10 cellular contexts compared by ENCODE assay signal in the genomic region with DNA sequence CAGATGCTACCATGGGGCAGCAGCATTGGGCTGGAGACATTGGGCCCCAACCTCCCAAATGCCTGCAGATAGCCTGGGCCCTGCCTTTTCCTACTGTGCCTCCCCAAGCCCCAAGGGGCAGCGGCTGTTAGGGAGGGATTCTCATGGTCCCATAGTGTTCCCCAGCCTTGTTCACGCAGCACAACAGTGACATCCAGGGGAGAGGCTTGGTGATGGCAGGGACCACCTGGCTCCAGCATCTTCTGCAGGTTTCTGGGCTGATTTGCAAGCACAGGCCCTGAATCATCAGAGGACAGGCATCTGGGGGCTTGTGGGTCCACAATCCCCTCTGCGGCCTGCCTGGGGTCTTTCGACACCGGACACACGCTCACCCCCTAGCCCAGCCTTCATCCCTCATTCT.
DNase-seq lines count a peak whose midpoint lies in the region; ATAC-seq and TF ChIP-seq lines count a peak whose summit lies in the region.
"Had no signal": no experiment of that assay in that cellular context is flagged by ENCODE, and none has a peak within 500 bp of the region (broad histone marks: within the 10 kb centered on the region; RNA-seq: fewer than 3 reads in every experiment).

No MANE protein-coding gene starts in this region.

- H3K9me2 ChIP-seq in PC-3 (replicated peaks; ENCODE audit: low read length): no peaks in the 10 kb centered on the region

- no peaks in the 10 kb centered on the region for H3F3A ChIP-seq in PC-3 (ENCODE audit: low read length, unreplicated experiment)
- peaks cover 17% of the 10 kb centered on the region for H3F3A ChIP-seq in smooth muscle cell (ENCODE audit: low read depth)

- H3K27ac ChIP-seq in PC-3 (ENCODE audit: low read length): no peak overlapping the region
- H3K27ac ChIP-seq in smooth muscle cell (ENCODE audit: low read depth): no peak overlapping the region
- H3K27ac ChIP-seq: C4-2B had no signal

- H3K79me2 ChIP-seq in PC-3 (ENCODE audit: low read length): no peaks in the 10 kb centered on the region
- H3K79me2 ChIP-seq in smooth muscle cell (ENCODE audit: low read depth): no peaks in the 10 kb centered on the region

- H3K27me3 Mint-ChIP-seq in activated CD4-positive, alpha-beta memory T cell treated with anti-CD3 and anti-CD28 coated beads for 36 hours: no peaks in the 10 kb centered on the region
- no peaks in the 10 kb centered on the region for H3K27me3 Mint-ChIP-seq in activated CD4-positive, alpha-beta memory T cell treated with anti-CD3 and anti-CD28 coated beads, Interleukin-2, amount 10 ng/mL, durations not matched to agents 7 days and 5 days
- H3K27me3 Mint-ChIP-seq in CD14-positive monocyte (ENCODE audit: low read depth in 3 of 3): peaks cover 0 to 4% (median 3%) of the 10 kb centered on the region in 3 donors

- no peak overlapping the region for H3K4me2 ChIP-seq in PC-3 (ENCODE audit: low read length)
- no peak overlapping the region for H3K4me2 ChIP-seq in smooth muscle cell

- H3K4me3 Mint-ChIP-seq in activated CD4-positive, alpha-beta memory T cell treated with anti-CD3 and anti-CD28 coated beads for 36 hours: no peak overlapping the region
- no peak overlapping the region for H3K4me3 Mint-ChIP-seq in activated CD4-positive, alpha-beta memory T cell treated with anti-CD3 and anti-CD28 coated beads, Interleukin-2, amount 10 ng/mL, durations not matched to agents 7 days and 5 days
- H3K4me3 Mint-ChIP-seq in CD14-positive monocyte: no peak overlapping the region
- H3K4me3 Mint-ChIP-seq: effector memory CD8-positive, alpha-beta T cell had no signal

- no peaks in the 10 kb centered on the region for H3K4me1 ChIP-seq in PC-3 (ENCODE audit: insufficient read depth, low read length)
- peaks cover 7% of the 10 kb centered on the region for H3K4me1 ChIP-seq in smooth muscle cell (ENCODE audit: low read depth)

- peak; percentile 37; the same call in 1 of the 2 replicates for ATAC-seq in PC-3
- ATAC-seq: effector memory CD8-positive, alpha-beta T cell had no signal

- no peaks in the 10 kb centered on the region for H3K36me3 ChIP-seq in PC-3 (ENCODE audit: low read depth, low read length)
- H3K36me3 ChIP-seq in smooth muscle cell (ENCODE audit: low read depth): no peaks in the 10 kb centered on the region

- H3K9me3 ChIP-seq in PC-3 (ENCODE audit: low read length) (no peaks in the 10 kb centered on the region), smooth muscle cell (replicated peaks; ENCODE audit: low read depth) (no peaks in the 10 kb centered on the region)

- TF ChIP-seq CTCF in PC-3 (conservative IDR thresholded peaks at IDR 0.05; ENCODE audit: low read depth, low read length) (peak; percentile 45), smooth muscle cell (IDR thresholded peaks at IDR 0.05; ENCODE audit: borderline replicate concordance, insufficient read depth, poor library complexity, severe bottlenecking) (peak; percentile 46), CD14-positive monocyte (IDR thresholded peaks at IDR 0.05) (no peak)

- BruUV-seq in PC-3 (replicated peaks; lab: Mats Ljungman, UMichigan): no TSS peak

- CTCF ChIA-PET in activated CD4-positive, alpha-beta memory T cell treated with anti-CD3 and anti-CD28 coated beads for 36 hours (lab: Charles Lee): interaction anchor here (0.6 to 1.7 kb wide), 9 partner anchors 10 to 637 kb away, joined by 3 to 6 read pairs (median 4); a partner anchor contains a TSS
- CTCF ChIA-PET in activated CD4-positive, alpha-beta memory T cell treated with anti-CD3 and anti-CD28 coated beads, Interleukin-2, amount 10 ng/mL, durations not matched to agents 7 days and 5 days (lab: Charles Lee): interaction anchor here (1.2 kb wide), 1 partner anchor 14 kb away, joined by 3 read pairs; no protein-coding TSS in a partner anchor
- CTCF ChIA-PET in PC-3 (lab: Charles Lee): no interaction called here

- 88% methylated on average over 6 of the region's 6 CpGs for WGBS in smooth muscle cell (ENCODE audit: low lambda C conversion rate)

- H2AFZ ChIP-seq in PC-3 (ENCODE audit: low read length) (no peak overlapping the region), smooth muscle cell (ENCODE audit: low read depth) (no peak overlapping the region)

- H3K4me3 ChIP-seq in PC-3 (ENCODE audit: low read length) (no peak overlapping the region), smooth muscle cell (no peak overlapping the region)

- H3K27ac Mint-ChIP-seq in activated CD4-positive, alpha-beta memory T cell treated with anti-CD3 and anti-CD28 coated beads for 36 hours: no peak overlapping the region
- H3K27ac Mint-ChIP-seq in activated CD4-positive, alpha-beta memory T cell treated with anti-CD3 and anti-CD28 coated beads, Interleukin-2, amount 10 ng/mL, durations not matched to agents 7 days and 5 days: no peak overlapping the region
- H3K27ac Mint-ChIP-seq in CD14-positive monocyte: no peak overlapping the region
- H3K27ac Mint-ChIP-seq: effector memory CD8-positive, alpha-beta T cell had no signal

- peaks cover 13% of the 10 kb centered on the region for H3K4me1 Mint-ChIP-seq in activated CD4-positive, alpha-beta memory T cell treated with anti-CD3 and anti-CD28 coated beads for 36 hours (ENCODE audit: low read depth)
- peaks cover 3% of the 10 kb centered on the region for H3K4me1 Mint-ChIP-seq in activated CD4-positive, alpha-beta memory T cell treated with anti-CD3 and anti-CD28 coated beads, Interleukin-2, amount 10 ng/mL, durations not matched to agents 7 days and 5 days
- H3K4me1 Mint-ChIP-seq in CD14-positive monocyte: no peaks in the 10 kb centered on the region

- no peaks in the 10 kb centered on the region for H3K36me3 Mint-ChIP-seq in activated CD4-positive, alpha-beta memory T cell treated with anti-CD3 and anti-CD28 coated beads for 36 hours
- H3K36me3 Mint-ChIP-seq in activated CD4-positive, alpha-beta memory T cell treated with anti-CD3 and anti-CD28 coated beads, Interleukin-2, amount 10 ng/mL, durations not matched to agents 7 days and 5 days (ENCODE audit: low read depth): no peaks in the 10 kb centered on the region
- H3K36me3 Mint-ChIP-seq in CD14-positive monocyte: no peaks in the 10 kb centered on the region

- H3K9me3 Mint-ChIP-seq in activated CD4-positive, alpha-beta memory T cell treated with anti-CD3 and anti-CD28 coated beads for 36 hours: no peaks in the 10 kb centered on the region
- H3K9me3 Mint-ChIP-seq in activated CD4-positive, alpha-beta memory T cell treated with anti-CD3 and anti-CD28 coated beads, Interleukin-2, amount 10 ng/mL, durations not matched to agents 7 days and 5 days: no peaks in the 10 kb centered on the region
- no peaks in the 10 kb centered on the region for H3K9me3 Mint-ChIP-seq in CD14-positive monocyte
- H3K9me3 Mint-ChIP-seq: effector memory CD8-positive, alpha-beta T cell had no signal

- H4K20me1 ChIP-seq in PC-3 (ENCODE audit: low read length): no peaks in the 10 kb centered on the region
- no peaks in the 10 kb centered on the region for H4K20me1 ChIP-seq in smooth muscle cell (ENCODE audit: low read depth)

- peaks cover 8% of the 10 kb centered on the region for H3K27me3 ChIP-seq in PC-3 (ENCODE audit: low read length)
- H3K27me3 ChIP-seq in smooth muscle cell (ENCODE audit: low read depth): no peaks in the 10 kb centered on the region

- intact Hi-C loops in activated CD4-positive, alpha-beta memory T cell treated with anti-CD3 and anti-CD28 coated beads for 36 hours (cut with micrococcal nuclease): loop anchor here (2.0 to 10.0 kb wide), 3 partner anchors 242 to 634 kb away; no protein-coding TSS in a partner anchor
- intact Hi-C loops in PC-3 (cut with micrococcal nuclease) (loop anchor here (5.0 kb wide), 1 partner anchor 756 kb away; no protein-coding TSS in a partner anchor), CD14-positive monocyte (cut with micrococcal nuclease) (no loop called here)

- peak; percentile 15 for DNase-seq in activated CD4-positive, alpha-beta memory T cell treated with anti-CD3 and anti-CD28 coated beads for 36 hours
- DNase-seq in activated CD4-positive, alpha-beta memory T cell treated with anti-CD3 and anti-CD28 coated beads, Interleukin-2, amount 10 ng/mL, durations not matched to agents 7 days and 5 days: no peak
- DNase-seq in PC-3: peak; percentile 13
- DNase-seq in globus pallidus (ENCODE audit: low spot score): peak; percentile 21
- DNase-seq in smooth muscle cell (lab: John Stamatoyannopoulos, UW; ENCODE audit: unreplicated experiment): no peak
- no peak for DNase-seq in superior temporal gyrus (ENCODE audit: extremely low spot score)
- DNase-seq in epidermal melanocyte (ENCODE audit: insufficient read length, low spot score): no peak
- DNase-seq in CD14-positive monocyte (ENCODE audit: low spot score): no peak
- DNase-seq: effector memory CD8-positive, alpha-beta T cell had no signal

- POLR2A ChIA-PET in activated CD4-positive, alpha-beta memory T cell treated with anti-CD3 and anti-CD28 coated beads for 36 hours (lab: Charles Lee): no interaction called here
- POLR2A ChIA-PET in activated CD4-positive, alpha-beta memory T cell treated with anti-CD3 and anti-CD28 coated beads, Interleukin-2, amount 10 ng/mL, durations not matched to agents 7 days and 5 days (lab: Charles Lee): no interaction called here
- POLR2A ChIA-PET in PC-3 (lab: Charles Lee; ENCODE audit: unreplicated experiment): no interaction called here

- H3K9ac ChIP-seq in PC-3 (ENCODE audit: low read length) (no peak overlapping the region), smooth muscle cell (ENCODE audit: low read depth) (no peak overlapping the region)

Comparison
In these comparisons a context has a peak if more than half of its experiments do, and no peak if none do; other contexts are left out.
1. DNase-seq: peak in activated CD4-positive, alpha-beta memory T cell treated with anti-CD3 and anti-CD28 coated beads for 36 hours (single experiment), PC-3 (single experiment) and globus pallidus (single experiment); none in activated CD4-positive, alpha-beta memory T cell treated with anti-CD3 and anti-CD28 coated beads, Interleukin-2, amount 10 ng/mL, durations not matched to agents 7 days and 5 days (single experiment), smooth muscle cell (single experiment), superior temporal gyrus (single experiment), epidermal melanocyte (single experiment) and CD14-positive monocyte (single experiment).
2. intact Hi-C loops: an anchor here in activated CD4-positive, alpha-beta memory T cell treated with anti-CD3 and anti-CD28 coated beads for 36 hours (2.0 to 10.0 kb wide) and PC-3 (5.0 kb wide); none called in CD14-positive monocyte.